In genomic region chr7:82335927-82336326, GRCh38 we compare ENCODE assay signal across 12 cellular contexts.
DNase-seq lines count a peak whose midpoint lies in the region; ATAC-seq, FAIRE-seq and TF ChIP-seq lines count a peak whose summit lies in the region.
"Had no signal": no experiment of that assay in that cellular context is flagged by ENCODE, and none has a peak within 500 bp of the region (broad histone marks: within the 10 kb centered on the region; RNA-seq: fewer than 3 reads in every experiment).

No MANE protein-coding gene starts in this region.

- no peaks in the 10 kb centered on the region for H3K79me2 ChIP-seq in hepatocyte

- no peak for ATAC-seq in GM19455 (IDR thresholded peaks at IDR 0.05; ENCODE audit: unreplicated experiment)
- ATAC-seq in natural killer cell treated with Interleukin-12 subunit alpha and Interleukin-12 subunit beta and Interleukin-15 and Interleukin-18, amount 100 ng/mL, for 72 hours = no peak

- H3K9me2 ChIP-seq in hepatocyte (replicated peaks; ENCODE audit: insufficient read depth) = no peaks in the 10 kb centered on the region

- H3K4me1 ChIP-seq in SJCRH30 (no peaks in the 10 kb centered on the region), hepatocyte (ENCODE audit: insufficient read depth) (no peaks in the 10 kb centered on the region)

- H3K27me3 ChIP-seq in SJCRH30 = no peaks in the 10 kb centered on the region
- H3K27me3 ChIP-seq in hepatocyte = no peaks in the 10 kb centered on the region
- H3K27me3 ChIP-seq: heart right ventricle, neutrophil had no signal

- no peak overlapping the region for H3K4me3 Mint-ChIP-seq in natural killer cell treated with Interleukin-12 subunit alpha and Interleukin-12 subunit beta and Interleukin-15 and Interleukin-18, amount 100 ng/mL, for 72 hours
- H3K4me3 Mint-ChIP-seq: activated naive CD8-positive, alpha-beta T cell had no signal

- no peak overlapping the region for H3K4me3 ChIP-seq in GM12865 (ENCODE audit: low read depth, low read length)
- H3K4me3 ChIP-seq in SJCRH30 = no peak overlapping the region
- no peak overlapping the region for H3K4me3 ChIP-seq in hepatocyte
- H3K4me3 ChIP-seq: heart right ventricle had no signal

- H3K4me1 Mint-ChIP-seq in natural killer cell treated with Interleukin-12 subunit alpha and Interleukin-12 subunit beta and Interleukin-15 and Interleukin-18, amount 100 ng/mL, for 72 hours (ENCODE audit: low read depth in 2 of 2) = no peaks in the 10 kb centered on the region

- whole genome bisulfite sequencing in hepatocyte (ENCODE audit: low lambda C conversion rate, missing lambda C conversion rate) = 94% methylated on average over 1 of the region's 1 CpG

- H3K36me3 ChIP-seq in SJCRH30 (no peaks in the 10 kb centered on the region; the same call in 1 of the 2 replicates), hepatocyte (replicated peaks; ENCODE audit: insufficient read depth, low read depth) (no peaks in the 10 kb centered on the region)
- H3K36me3 ChIP-seq: neutrophil had no signal

- no peak overlapping the region for H2AFZ ChIP-seq in hepatocyte

- H3K9me3 ChIP-seq in SJCRH30 (replicated peaks) (no peaks in the 10 kb centered on the region), hepatocyte (ENCODE audit: low read depth) (no peaks in the 10 kb centered on the region)
- H3K9me3 ChIP-seq: heart right ventricle, neutrophil had no signal

- no peak for FAIRE-seq in frontal cortex (lab: Jason Lieb, UNC)

- H3K27me3 Mint-ChIP-seq in natural killer cell treated with Interleukin-12 subunit alpha and Interleukin-12 subunit beta and Interleukin-15 and Interleukin-18, amount 100 ng/mL, for 72 hours = no peaks in the 10 kb centered on the region
- H3K27me3 Mint-ChIP-seq: activated naive CD8-positive, alpha-beta T cell had no signal

- TF ChIP-seq CTCF in GM12865 (IDR thresholded peaks at IDR 0.05; ENCODE audit: insufficient read depth, low read depth, low read length, missing control alignments) (no peak), hepatocyte (IDR thresholded peaks at IDR 0.05; ENCODE audit: poor library complexity) (no peak)

- DNase-seq in GM12865 (ENCODE audit: low read depth) (peak; percentile 5), NCI-H187 treated with DMSO at 0.1 percent for 48 hours (lab: John Stamatoyannopoulos, UW) (peak; percentile 96), SJCRH30 (peak; percentile 66 to 84), hepatocyte (ENCODE audit: low spot score) (peak; percentile 26), frontal cortex (ENCODE audit: low spot score in 2 of 2) (no peak)
- no peak for DNase-seq in activated naive CD4-positive, alpha-beta T cell treated with Interleukin-2 at 50 U/mL for 16 hours
- no peak for DNase-seq in natural killer cell treated with Interleukin-12 subunit alpha and Interleukin-12 subunit beta and Interleukin-15 and Interleukin-18, amount 100 ng/mL, for 72 hours (ENCODE audit: low spot score)
- DNase-seq: GF-D8, heart right ventricle had no signal

- peaks cover 4% of the 10 kb centered on the region for H3K9me3 Mint-ChIP-seq in natural killer cell treated with Interleukin-12 subunit alpha and Interleukin-12 subunit beta and Interleukin-15 and Interleukin-18, amount 100 ng/mL, for 72 hours

- H3K27ac ChIP-seq in SJCRH30 (no peak overlapping the region), hepatocyte (no peak overlapping the region)
- H3K27ac ChIP-seq: heart right ventricle, neutrophil had no signal

- no peak overlapping the region for H3K4me2 ChIP-seq in hepatocyte

- H4K20me1 ChIP-seq in hepatocyte (ENCODE audit: insufficient read depth, poor library complexity, severe bottlenecking) = no peaks in the 10 kb centered on the region

- no peak overlapping the region for H3K27ac Mint-ChIP-seq in natural killer cell treated with Interleukin-12 subunit alpha and Interleukin-12 subunit beta and Interleukin-15 and Interleukin-18, amount 100 ng/mL, for 72 hours
- H3K27ac Mint-ChIP-seq: activated naive CD8-positive, alpha-beta T cell had no signal

- H3K36me3 Mint-ChIP-seq in natural killer cell treated with Interleukin-12 subunit alpha and Interleukin-12 subunit beta and Interleukin-15 and Interleukin-18, amount 100 ng/mL, for 72 hours = peaks cover 4% of the 10 kb centered on the region
- H3K36me3 Mint-ChIP-seq: activated naive CD8-positive, alpha-beta T cell had no signal

Comparison
In these comparisons a context has a peak if more than half of its experiments do, and no peak if none do; other contexts are left out.
1. DNase-seq: peak in GM12865 (single experiment), NCI-H187 treated with DMSO at 0.1 percent for 48 hours (single experiment), SJCRH30 (2 of 2) and hepatocyte (single experiment); none in activated naive CD4-positive, alpha-beta T cell treated with Interleukin-2 at 50 U/mL for 16 hours (single experiment), natural killer cell treated with Interleukin-12 subunit alpha and Interleukin-12 subunit beta and Interleukin-15 and Interleukin-18, amount 100 ng/mL, for 72 hours (single experiment) and frontal cortex (0 of 2).